ENCODE assay signal across 17 cellular contexts in genomic region chr10:123889821-123890220, GRCh38. TPM values are rescaled to one million over a fixed set of nuclear protein-coding genes. Genes with fewer than 3 reads are reported as not detected.
DNase-seq lines count a peak whose midpoint lies in the region; ATAC-seq and TF ChIP-seq lines count a peak whose summit lies in the region.
"Had no signal": no experiment of that assay in that cellular context is flagged by ENCODE, and none has a peak within 500 bp of the region (broad histone marks: within the 10 kb centered on the region; RNA-seq: fewer than 3 reads in every experiment).

No MANE protein-coding gene starts in this region.

- H3K4me3 ChIP-seq in iPS-20b (ENCODE audit: low read length) (peak overlapping the region; percentile 65; the same call in 1 of the 2 replicates), skeletal muscle tissue (ENCODE audit: low read length in 3 of 3) (no peak overlapping the region), aorta (ENCODE audit: low read length in 2 of 2) (peak overlapping the region; percentile 88 to 91), WERI-Rb-1 (ENCODE audit: low read depth, low read length) (no peak overlapping the region)
- H3K4me3 ChIP-seq: BLaER1 had no signal

- no peaks in the 10 kb centered on the region for H3K36me3 ChIP-seq in iPS-20b (ENCODE audit: insufficient read depth, low read depth, low read length)
- no peaks in the 10 kb centered on the region for H3K36me3 ChIP-seq in skeletal muscle tissue (ENCODE audit: control insufficient read depth in 3 of 3, insufficient read depth in 3 of 3, low read length in 3 of 3)
- no peaks in the 10 kb centered on the region for H3K36me3 ChIP-seq in aorta (ENCODE audit: control insufficient read depth in 1 of 2, insufficient read depth in 2 of 2, low read length in 1 of 2)
- no peaks in the 10 kb centered on the region for H3K36me3 ChIP-seq in WERI-Rb-1
- H3K36me3 ChIP-seq: BLaER1 had no signal

- WGBS in aorta, 2 donors = 6 to 29% methylated on average over 4 of the region's 4 CpGs

- DNase-seq in aorta = no peak
- no peak for DNase-seq in NCI-H1930 (lab: John Stamatoyannopoulos, UW)
- DNase-seq in WERI-Rb-1 = no peak
- no peak for DNase-seq in DMS 273 (lab: John Stamatoyannopoulos, UW; ENCODE audit: unreplicated experiment)
- DNase-seq: CD8-positive, alpha-beta memory T cell; HFFc6; KG1; NCI-H1092 treated with DMSO at 0.1 percent for 48 hours; NCI-H1694 treated with DMSO at 0.1 percent for 48 hours; NCI-H446; NCI-H774; SHP77 had no signal

- H3K27me3 ChIP-seq in iPS-20b (ENCODE audit: insufficient read depth, low read length) (peaks cover 48% of the 10 kb centered on the region), skeletal muscle tissue (ENCODE audit: control insufficient read depth in 3 of 3, insufficient read depth in 3 of 3, low read length in 3 of 3) (peaks cover 2 to 16% (median 16%) of the 10 kb centered on the region in 3 donors), aorta (ENCODE audit: control insufficient read depth in 1 of 2, insufficient read depth in 2 of 2, low read length in 1 of 2) (no peaks in the 10 kb centered on the region), WERI-Rb-1 (ENCODE audit: insufficient read depth, low read depth, severe bottlenecking) (peaks cover 91% of the 10 kb centered on the region)
- H3K27me3 ChIP-seq: BLaER1 had no signal

- no peak overlapping the region for H3K9ac ChIP-seq in iPS-20b (ENCODE audit: low read depth, low read length)
- H3K9ac ChIP-seq in skeletal muscle tissue (ENCODE audit: low read depth in 1 of 3, low read length in 3 of 3) = no peak overlapping the region
- H3K9ac ChIP-seq: BLaER1 had no signal

- intact Hi-C loops in aorta (cut with DNase I) = loop anchor here (2.0 to 10.0 kb wide), 6 partner anchors 33 to 307 kb away; no protein-coding TSS in a partner anchor

- H3K4me1 ChIP-seq in iPS-20b (ENCODE audit: insufficient read depth, low read length) (peaks cover 14% of the 10 kb centered on the region), skeletal muscle tissue (ENCODE audit: control insufficient read depth in 3 of 3, insufficient read depth in 3 of 3, low read length in 3 of 3) (peaks cover 3 to 9% (median 4%) of the 10 kb centered on the region in 3 donors), aorta (ENCODE audit: control insufficient read depth in 1 of 2, insufficient read depth in 2 of 2, low read length in 2 of 2) (peaks cover 0 to 3% of the 10 kb centered on the region in 2 donors)
- H3K4me1 ChIP-seq: BLaER1 had no signal

- H3K4me3 Mint-ChIP-seq in brain = peak overlapping the region in 3 of 5 experiments; percentile 39 to 62 (median 56)
- H3K4me3 Mint-ChIP-seq: CD8-positive, alpha-beta memory T cell; HFFc6 had no signal

- H3K36me3 Mint-ChIP-seq in brain = no peaks in the 10 kb centered on the region
- H3K36me3 Mint-ChIP-seq: CD8-positive, alpha-beta memory T cell had no signal

- peak overlapping the region in 2 of 5 experiments; percentile 34 to 77 for H3K27ac Mint-ChIP-seq in brain
- H3K27ac Mint-ChIP-seq: CD8-positive, alpha-beta memory T cell; HFFc6 had no signal

- H3K27ac ChIP-seq in iPS-20b (ENCODE audit: low read length) (no peak overlapping the region), skeletal muscle tissue (ENCODE audit: low read depth, low read length) (peak overlapping the region; percentile 74), aorta (ENCODE audit: low read depth in 1 of 2, low read length in 2 of 2) (peak overlapping the region; percentile 72 to 79), WERI-Rb-1 (no peak overlapping the region)
- H3K27ac ChIP-seq: BLaER1 had no signal

- ATAC-seq in aorta (ENCODE audit: low FRiP score) = no peak

- H3K27me3 Mint-ChIP-seq in brain = peaks cover 70% of the 10 kb centered on the region

- H3K4me1 Mint-ChIP-seq in brain = peaks cover 42% of the 10 kb centered on the region
- H3K4me1 Mint-ChIP-seq: CD8-positive, alpha-beta memory T cell had no signal

- H3K9me3 ChIP-seq in iPS-20b (ENCODE audit: insufficient read depth, low read depth, low read length) (no peaks in the 10 kb centered on the region), skeletal muscle tissue (ENCODE audit: control insufficient read depth in 3 of 3, low read length in 3 of 3) (no peaks in the 10 kb centered on the region), aorta (ENCODE audit: control insufficient read depth, low read length) (no peaks in the 10 kb centered on the region), WERI-Rb-1 (ENCODE audit: severe bottlenecking) (no peaks in the 10 kb centered on the region)
- H3K9me3 ChIP-seq: BLaER1 had no signal

- TF ChIP-seq CTCF in brain (conservative IDR thresholded peaks at IDR 0.05) = no peak
- TF ChIP-seq CTCF in WERI-Rb-1 (IDR thresholded peaks at IDR 0.05; ENCODE audit: low read depth, low read length) = no peak

- H3K9me3 Mint-ChIP-seq in brain = peaks cover 0 to 6% (median 0%) of the 10 kb centered on the region in 5 experiments
- H3K9me3 Mint-ChIP-seq: HFFc6 had no signal

RNA-seq across cellular contexts. Expression of gene CPXM2, which starts 1.8 kb away (rescaled TPM):
- 1.6 TPM for polyA plus RNA-seq in brain (ENCODE audit: insufficient read depth, low read depth, low replicate concordance)
- total RNA-seq in skeletal muscle tissue = 0.52 TPM
- 100 to 1,000 TPM; 116 to 169 TPM for total RNA-seq in aorta
- polyA plus RNA-seq in aorta = 100 to 1,000 TPM in 1 of 2 donors, 10 to 100 TPM in 1; 43.8 to 103 TPM
- total RNA-seq: CD8-positive, alpha-beta memory T cell; HFFc6; MCF 10A had no signal
- polyA plus RNA-seq: CD8-positive, alpha-beta memory T cell had no signal

Comparison
In these comparisons a context has a peak if more than half of its experiments do, and no peak if none do; other contexts are left out.
1. H3K27ac ChIP-seq: peak in skeletal muscle tissue (single experiment) and aorta (2 of 2); none in iPS-20b (single experiment) and WERI-Rb-1 (single experiment).
2. H3K4me3 ChIP-seq: peak in iPS-20b (single experiment) and aorta (2 of 2); none in skeletal muscle tissue (0 of 3) and WERI-Rb-1 (single experiment).
3. RNA of gene CPXM2, which starts 1.8 kb away (total RNA-seq): 116 to 169 TPM in aorta; 0.52 TPM in skeletal muscle tissue (single experiment); every median in the first group is over 10 times any median in the second.